In the genomic region with DNA sequence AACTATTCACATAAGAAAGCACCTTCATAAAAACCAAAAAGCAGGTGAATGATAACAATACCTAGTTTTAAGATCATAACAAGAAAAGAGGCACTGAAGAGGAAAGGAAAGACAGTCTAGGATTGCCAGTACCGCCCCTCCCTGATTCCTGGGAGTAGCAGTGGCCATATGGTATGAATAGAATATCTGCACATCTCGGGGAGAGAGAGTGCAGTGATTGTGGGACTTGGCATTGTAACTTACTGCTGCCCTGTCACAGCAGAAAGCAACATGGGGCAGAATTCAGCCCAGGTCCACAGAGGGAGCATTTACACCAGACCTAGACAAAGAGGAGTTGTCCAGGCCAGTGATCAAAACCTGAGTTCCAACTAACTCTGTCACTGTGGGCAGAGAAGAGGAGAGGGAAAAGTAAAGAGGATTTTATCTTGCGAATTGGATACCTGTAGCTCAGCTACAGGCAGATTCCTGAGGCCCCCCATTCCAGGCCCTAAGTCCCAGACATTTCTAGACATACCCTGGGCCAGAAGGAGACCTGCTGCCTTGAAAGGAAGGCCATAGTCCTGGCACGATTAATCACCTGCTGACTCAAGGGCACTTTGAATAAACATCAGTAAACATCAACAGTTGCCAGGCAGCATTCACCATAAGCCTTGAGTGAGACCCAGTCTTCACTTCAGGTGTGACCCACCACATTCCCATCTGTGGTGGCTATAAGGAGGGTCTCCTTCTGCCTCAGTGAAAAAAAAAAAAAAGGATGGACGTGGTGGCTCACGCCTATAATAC, we compare ENCODE assay signal across 25 cellular contexts.
DNase-seq lines count a peak whose midpoint lies in the region; ATAC-seq, FAIRE-seq and TF ChIP-seq lines count a peak whose summit lies in the region.
"Had no signal": no experiment of that assay in that cellular context is flagged by ENCODE, and none has a peak within 500 bp of the region (broad histone marks: within the 10 kb centered on the region; RNA-seq: fewer than 3 reads in every experiment).

No MANE protein-coding gene starts in this region.

- H4K20me1 ChIP-seq in astrocyte (ENCODE audit: insufficient read depth, low read length): no peaks in the 10 kb centered on the region

- H3K36me3 Mint-ChIP-seq in astrocyte (ENCODE audit: low read depth, unreplicated experiment): peaks cover 8% of the 10 kb centered on the region

- CTCF ChIA-PET in GM10248 (lab: Yijun Ruan, JAX): interaction anchor here (0.9 kb wide), 1 partner anchor 9 kb away, joined by 3 read pairs; no protein-coding TSS in a partner anchor

- no peak overlapping the region for H3K27ac ChIP-seq in astrocyte (ENCODE audit: low read depth, low read length)
- H3K27ac ChIP-seq: esophagus muscularis mucosa, neutrophil, psoas muscle, thoracic aorta had no signal

- no peak overlapping the region for H3K4me3 ChIP-seq in astrocyte (ENCODE audit: insufficient read depth, low read depth, low read length)
- H3K4me3 ChIP-seq: esophagus muscularis mucosa, GM12878, lung, psoas muscle, thoracic aorta had no signal

- no peak for ATAC-seq in GM19397 (IDR thresholded peaks at IDR 0.05; ENCODE audit: unreplicated experiment)
- ATAC-seq: activated T-cell treated with anti-CD3 and anti-CD28 coated beads, Interleukin-2, amount 50 U/mL, for 4 hours; GM12878; psoas muscle had no signal

- H3K9ac ChIP-seq in astrocyte (ENCODE audit: low read length): no peak overlapping the region

- no peaks in the 10 kb centered on the region for H3K27me3 Mint-ChIP-seq in astrocyte (ENCODE audit: low read depth, unreplicated experiment)
- H3K27me3 Mint-ChIP-seq: CD4-positive, alpha-beta T cell had no signal

- H3K27me3 ChIP-seq in astrocyte (ENCODE audit: insufficient read depth, low read length): no peaks in the 10 kb centered on the region
- H3K27me3 ChIP-seq: esophagus muscularis mucosa, neutrophil had no signal

- no peaks in the 10 kb centered on the region for H3K79me2 ChIP-seq in astrocyte (ENCODE audit: insufficient read depth, low read length)

- POLR2A ChIA-PET in GM10248 (lab: Yijun Ruan, JAX): no interaction called here

- H3K9me3 Mint-ChIP-seq in astrocyte (ENCODE audit: unreplicated experiment): peaks cover 18% of the 10 kb centered on the region
- H3K9me3 Mint-ChIP-seq: activated naive CD4-positive, alpha-beta T cell treated with anti-CD3 and anti-CD28 coated beads for 36 hours had no signal

- FAIRE-seq in astrocyte (lab: Jason Lieb, UNC): no peak
- FAIRE-seq: GM12878, small intestine had no signal

- TF ChIP-seq CTCF in astrocyte (IDR thresholded peaks at IDR 0.05; ENCODE audit: insufficient read depth, low read depth, low read length) (no peak), GM10248 (IDR thresholded peaks at IDR 0.05; ENCODE audit: control extremely low read depth, extremely low read depth, low read depth, missing control alignments) (no peak)

- DNase-seq in HCEC 1CT (peak; percentile 37), NCI-H69 (lab: John Stamatoyannopoulos, UW) (peak; percentile 23), astrocyte (ENCODE audit: low read depth) (peak; percentile 8), kidney tubule cell (ENCODE audit: low spot score) (peak; percentile 69), hypothalamus (lab: John Stamatoyannopoulos, UW) (no peak), cortex of kidney (lab: John Stamatoyannopoulos, UW) (no peak), GM10248 (ENCODE audit: extremely low spot score) (no peak)
- DNase-seq: activated CD8-positive, alpha-beta memory T cell treated with anti-CD3 and anti-CD28 coated beads for 24 hours; activated naive CD4-positive, alpha-beta T cell treated with anti-CD3 and anti-CD28 coated beads for 36 hours; activated T-cell treated with anti-CD3 and anti-CD28 coated beads, Interleukin-2, amount 50 U/mL, for 4 hours; anterior cingulate cortex; CD4-positive, alpha-beta T cell; DMS153; NCI-H1092 treated with DMSO at 0.1 percent for 48 hours; NCI-H2029 treated with DMSO at 0.1 percent for 48 hours; psoas muscle; small intestine; stimulated activated CD4-positive, alpha-beta T cell treated with anti-CD3 and anti-CD28 coated beads, Interleukin-2, amount 100 ng/mL, for 48 hours; stimulated activated naive CD4-positive, alpha-beta T cell treated with Interleukin-2 at 50 U/mL for 16 hours had no signal

- H3K36me3 ChIP-seq in astrocyte (ENCODE audit: insufficient read depth, low read length): no peaks in the 10 kb centered on the region
- H3K36me3 ChIP-seq: esophagus muscularis mucosa, neutrophil, thoracic aorta had no signal

- H3K4me2 ChIP-seq in astrocyte (ENCODE audit: low read length): no peak overlapping the region

- no peaks in the 10 kb centered on the region for H3K9me3 ChIP-seq in astrocyte (ENCODE audit: insufficient read depth, low read depth, low read length)
- H3K9me3 ChIP-seq: neutrophil, psoas muscle, thoracic aorta had no signal

- H3K4me1 ChIP-seq in astrocyte (ENCODE audit: insufficient read depth, low read length): no peaks in the 10 kb centered on the region
- H3K4me1 ChIP-seq: psoas muscle had no signal

- no peak overlapping the region for H3K4me3 Mint-ChIP-seq in astrocyte (ENCODE audit: unreplicated experiment)
- H3K4me3 Mint-ChIP-seq: activated naive CD4-positive, alpha-beta T cell treated with anti-CD3 and anti-CD28 coated beads for 36 hours; activated T-cell treated with anti-CD3 and anti-CD28 coated beads, Interleukin-2, amount 50 U/mL, for 4 hours; CD4-positive, alpha-beta T cell had no signal

- H2AFZ ChIP-seq in astrocyte (ENCODE audit: low read depth, low read length): no peak overlapping the region

- no peak overlapping the region for H3K27ac Mint-ChIP-seq in astrocyte (ENCODE audit: unreplicated experiment)
- H3K27ac Mint-ChIP-seq: activated naive CD4-positive, alpha-beta T cell treated with anti-CD3 and anti-CD28 coated beads for 36 hours; CD4-positive, alpha-beta T cell had no signal

- peaks cover 4% of the 10 kb centered on the region for H3K4me1 Mint-ChIP-seq in astrocyte (ENCODE audit: low read depth, unreplicated experiment)

Comparison
In these comparisons a context has a peak if more than half of its experiments do, and no peak if none do; other contexts are left out.
1. DNase-seq: peak in HCEC 1CT (single experiment), NCI-H69 (single experiment), astrocyte (single experiment) and kidney tubule cell (single experiment); none in hypothalamus (0 of 51), cortex of kidney (single experiment) and GM10248 (single experiment).